ENCODE assay signal across 8 cellular contexts in the genomic region with DNA sequence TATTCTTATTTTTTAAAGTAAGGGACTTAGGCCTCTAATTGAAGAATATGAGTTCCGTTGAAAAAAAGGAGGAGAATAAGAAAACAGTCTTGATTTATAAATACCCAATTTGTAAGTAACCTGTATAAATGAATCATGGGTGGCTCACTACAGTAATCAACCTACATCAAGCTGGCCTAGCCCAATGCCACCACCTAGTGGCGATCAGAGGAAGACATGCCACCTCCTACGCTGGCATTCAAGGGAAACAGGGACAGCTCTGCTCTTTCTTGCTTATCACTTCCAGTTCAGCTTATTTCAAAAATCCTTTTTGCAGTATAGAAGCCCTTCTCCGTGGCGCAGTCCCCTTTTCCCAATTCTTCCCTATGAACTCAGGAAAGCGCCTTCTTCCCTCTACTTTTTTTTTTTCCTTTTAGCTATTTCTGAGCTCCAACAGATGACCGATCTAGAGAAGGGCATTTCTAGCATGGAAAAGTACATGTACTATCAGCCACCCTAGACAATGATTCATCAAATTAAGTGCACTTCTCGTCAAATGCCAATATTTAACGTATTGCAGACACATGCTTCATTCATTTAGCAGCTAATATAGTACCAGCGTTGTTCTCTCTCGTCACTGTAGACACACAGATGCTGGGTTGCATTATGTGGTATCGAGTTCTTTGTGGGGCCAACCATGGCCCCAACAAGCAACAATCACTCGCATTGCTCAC. TPM values are rescaled to one million over a fixed set of nuclear protein-coding genes. Genes with fewer than 3 reads are reported as not detected.
DNase-seq lines count a peak whose midpoint lies in the region; FAIRE-seq and TF ChIP-seq lines count a peak whose summit lies in the region.

No MANE protein-coding gene starts in this region.

- H3K9me3 ChIP-seq in GM23248 (ENCODE audit: low read depth) (no peaks in the 10 kb centered on the region), parathyroid adenoma (ENCODE audit: control insufficient read depth, low read length) (no peaks in the 10 kb centered on the region)

- peak; percentile 85 for FAIRE-seq in RCC 7860 (lab: Jason Lieb, UNC)
- FAIRE-seq in frontal cortex (lab: Jason Lieb, UNC) = peak; percentile 48
- FAIRE-seq in urothelium cell line (lab: Jason Lieb, UNC) = no peak

- H3K9ac ChIP-seq in GM23248 = no peak overlapping the region
- H3K9ac ChIP-seq in parathyroid adenoma = no peak overlapping the region

- no peaks in the 10 kb centered on the region for H3K4me1 ChIP-seq in GM23248 (ENCODE audit: insufficient read depth)
- H3K4me1 ChIP-seq in parathyroid adenoma = no peaks in the 10 kb centered on the region

- H4K20me1 ChIP-seq in GM23248 (ENCODE audit: insufficient read depth) = no peaks in the 10 kb centered on the region

- no peaks in the 10 kb centered on the region for H3K36me3 ChIP-seq in GM23248 (ENCODE audit: low read depth)
- no peaks in the 10 kb centered on the region for H3K36me3 ChIP-seq in parathyroid adenoma (ENCODE audit: control insufficient read depth, insufficient read depth, low read length)

- H3K9me2 ChIP-seq in GM23248 (ENCODE audit: insufficient read depth) = no peaks in the 10 kb centered on the region

- peak; percentile 72 for TF ChIP-seq CTCF in parathyroid adenoma (IDR thresholded peaks at IDR 0.05)

- H2AFZ ChIP-seq in GM23248 = no peak overlapping the region
- no peak overlapping the region for H2AFZ ChIP-seq in parathyroid adenoma

- H3F3A ChIP-seq in GM23248 (ENCODE audit: insufficient read depth) = 0 out of 2 replicates have a peak, but pooled peaks cover 3% of the 10 kb centered on the region

- WGBS in GM23248 (ENCODE audit: low coverage in 1 of 2, low lambda C conversion rate in 2 of 2, missing lambda C conversion rate in 2 of 2), 2 experiments = 43 to 44% methylated on average over 13 of the region's 13 CpGs

- H3K4me3 ChIP-seq in GM23248 (no peak overlapping the region), parathyroid adenoma (ENCODE audit: low read depth, low read length) (no peak overlapping the region)

- no peak overlapping the region for H3K4me2 ChIP-seq in GM23248 (ENCODE audit: unreplicated experiment)
- no peak overlapping the region for H3K4me2 ChIP-seq in parathyroid adenoma (ENCODE audit: low read length)

- no peaks in the 10 kb centered on the region for H3K27me3 ChIP-seq in GM23248 (replicated peaks; ENCODE audit: insufficient read depth)
- H3K27me3 ChIP-seq in parathyroid adenoma (ENCODE audit: control insufficient read depth, insufficient read depth, low read length) = no peaks in the 10 kb centered on the region

- H3K27ac ChIP-seq in GM23248 (no peak overlapping the region), parathyroid adenoma (no peak overlapping the region)

- no peaks in the 10 kb centered on the region for H3K79me2 ChIP-seq in GM23248 (ENCODE audit: insufficient read depth)
- H3K79me2 ChIP-seq in parathyroid adenoma = peaks cover 2% of the 10 kb centered on the region

- DNase-seq in GF-D8 (lab: John Stamatoyannopoulos, UW) = peak; percentile 32
- peak; percentile 85 for DNase-seq in GM23248
- DNase-seq in Kasumi-1 (lab: John Stamatoyannopoulos, UW) = peak; percentile 83 to 90
- DNase-seq in RCC 7860 (ENCODE audit: low spot score) = peak; percentile 70
- DNase-seq in activated T-helper 9 cell treated with anti-CD3 and anti-CD28 coated beads, Interleukin-2, amount 50 U/mL, for 16 hours (ENCODE audit: low read depth) = peak; percentile 18
- peak; percentile 28 to 57 for DNase-seq in frontal cortex (ENCODE audit: low spot score in 2 of 2)
- peak; percentile 76 for DNase-seq in urothelium cell line (ENCODE audit: low spot score)

- in situ Hi-C loops in GM23248 (cut with MboI) = no loop called here

RNA-seq across cellular contexts. Expression of gene PTPN3, which starts 28.3 kb away (rescaled TPM):
- 0.51 and 1.3 TPM in 2 replicates for total RNA-seq in GM23248 (2014; rRNA removed; shearing (Covaris generic))
- 0.86 and 0.90 TPM in 2 replicates for polyA plus RNA-seq in GM23248 (2016; fragmentation: Nextera tagmentation; extraction: Ambion mirVana)
- 3.3 TPM for total RNA-seq in frontal cortex

Comparison
In these comparisons a context has a peak if more than half of its experiments do, and no peak if none do; other contexts are left out.
1. DNase-seq: peak in every context shown above with its lines; median percentile 86 in Kasumi-1; 85 in GM23248; 76 in urothelium cell line; 70 in RCC 7860; 42 in frontal cortex; 32 in GF-D8; 18 in activated T-helper 9 cell treated with anti-CD3 and anti-CD28 coated beads, Interleukin-2, amount 50 U/mL, for 16 hours.